ENCODE assay signal across 2 cellular contexts in genomic region chr9:112323378-112323854, GRCh38.
TF ChIP-seq lines count a peak whose summit lies in the region.

No MANE protein-coding gene starts in this region.

TF ChIP-seq in A549, 52 proteins besides CTCF, POLR2A, EP300 and RAD21:
- TF ChIP-seq EHMT2 (IDR thresholded peaks at IDR 0.05; ENCODE audit: low read depth) (no peak), ZSCAN20 (CRISPR knock-in tag; IDR thresholded peaks at IDR 0.05) (no peak), RCOR1 (IDR thresholded peaks at IDR 0.05; ENCODE audit: low read depth, low read length) (no peak), CHD2 (IDR thresholded peaks at IDR 0.05; ENCODE audit: low read length, partially characterized antibody) (no peak), ZFP36 (IDR thresholded peaks at IDR 0.05; ENCODE audit: borderline replicate concordance, partially characterized antibody) (no peak), MAZ (IDR thresholded peaks at IDR 0.05; ENCODE audit: borderline replicate concordance, low read depth, low read length) (no peak), SMC3 (IDR thresholded peaks at IDR 0.05) (no peak), KDM5A (IDR thresholded peaks at IDR 0.05) (no peak), FOXS1 (CRISPR knock-in tag; IDR thresholded peaks at IDR 0.05) (no peak), POLR2AphosphoS2 (conservative IDR thresholded peaks at IDR 0.05; ENCODE audit: low read length) (no peak), HOXB5 (CRISPR knock-in tag; IDR thresholded peaks at IDR 0.05) (no peak), ESRRA (IDR thresholded peaks at IDR 0.05; ENCODE audit: borderline replicate concordance, low read length) (no peak), HOXB13 (CRISPR knock-in tag; IDR thresholded peaks at IDR 0.05; ENCODE audit: low read depth) (no peak), EHF (CRISPR knock-in tag; IDR thresholded peaks at IDR 0.05) (no peak), HEYL (CRISPR knock-in tag; IDR thresholded peaks at IDR 0.05) (no peak), CEBPB (IDR thresholded peaks at IDR 0.05) (no peak), ATOH8 (CRISPR knock-in tag; IDR thresholded peaks at IDR 0.05; ENCODE audit: low read depth) (no peak), JUNB (IDR thresholded peaks at IDR 0.05) (no peak)
- TF ChIP-seq, protein P1, sequence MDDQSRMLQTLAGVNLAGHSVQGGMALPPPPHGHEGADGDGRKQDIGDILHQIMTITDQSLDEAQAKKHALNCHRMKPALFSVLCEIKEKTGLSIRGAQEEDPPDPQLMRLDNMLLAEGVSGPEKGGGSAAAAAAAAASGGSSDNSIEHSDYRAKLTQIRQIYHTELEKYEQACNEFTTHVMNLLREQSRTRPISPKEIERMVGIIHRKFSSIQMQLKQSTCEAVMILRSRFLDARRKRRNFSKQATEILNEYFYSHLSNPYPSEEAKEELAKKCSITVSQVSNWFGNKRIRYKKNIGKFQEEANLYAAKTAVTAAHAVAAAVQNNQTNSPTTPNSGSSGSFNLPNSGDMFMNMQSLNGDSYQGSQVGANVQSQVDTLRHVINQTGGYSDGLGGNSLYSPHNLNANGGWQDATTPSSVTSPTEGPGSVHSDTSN (IDR thresholded peaks at IDR 0.05): no peak
- TF ChIP-seq, protein P2, sequence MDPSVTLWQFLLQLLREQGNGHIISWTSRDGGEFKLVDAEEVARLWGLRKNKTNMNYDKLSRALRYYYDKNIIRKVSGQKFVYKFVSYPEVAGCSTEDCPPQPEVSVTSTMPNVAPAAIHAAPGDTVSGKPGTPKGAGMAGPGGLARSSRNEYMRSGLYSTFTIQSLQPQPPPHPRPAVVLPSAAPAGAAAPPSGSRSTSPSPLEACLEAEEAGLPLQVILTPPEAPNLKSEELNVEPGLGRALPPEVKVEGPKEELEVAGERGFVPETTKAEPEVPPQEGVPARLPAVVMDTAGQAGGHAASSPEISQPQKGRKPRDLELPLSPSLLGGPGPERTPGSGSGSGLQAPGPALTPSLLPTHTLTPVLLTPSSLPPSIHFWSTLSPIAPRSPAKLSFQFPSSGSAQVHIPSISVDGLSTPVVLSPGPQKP (IDR thresholded peaks at IDR 0.05; ENCODE audit: low read depth, low read length): no peak
TF ChIP-seq in A549: peak in this region for 0.

TF ChIP-seq in K562, 482 proteins besides CTCF, POLR2A, EP300 and RAD21:
- TF ChIP-seq TRIM24 (IDR thresholded peaks at IDR 0.05): peak in 1 of 2 experiments; percentile 25; a peak in 1 of 4 replicates
- TF ChIP-seq NFE2 (IDR thresholded peaks at IDR 0.05; ENCODE audit: low read depth): no peak
